ENCODE assay signal across 9 cellular contexts in the genomic region with DNA sequence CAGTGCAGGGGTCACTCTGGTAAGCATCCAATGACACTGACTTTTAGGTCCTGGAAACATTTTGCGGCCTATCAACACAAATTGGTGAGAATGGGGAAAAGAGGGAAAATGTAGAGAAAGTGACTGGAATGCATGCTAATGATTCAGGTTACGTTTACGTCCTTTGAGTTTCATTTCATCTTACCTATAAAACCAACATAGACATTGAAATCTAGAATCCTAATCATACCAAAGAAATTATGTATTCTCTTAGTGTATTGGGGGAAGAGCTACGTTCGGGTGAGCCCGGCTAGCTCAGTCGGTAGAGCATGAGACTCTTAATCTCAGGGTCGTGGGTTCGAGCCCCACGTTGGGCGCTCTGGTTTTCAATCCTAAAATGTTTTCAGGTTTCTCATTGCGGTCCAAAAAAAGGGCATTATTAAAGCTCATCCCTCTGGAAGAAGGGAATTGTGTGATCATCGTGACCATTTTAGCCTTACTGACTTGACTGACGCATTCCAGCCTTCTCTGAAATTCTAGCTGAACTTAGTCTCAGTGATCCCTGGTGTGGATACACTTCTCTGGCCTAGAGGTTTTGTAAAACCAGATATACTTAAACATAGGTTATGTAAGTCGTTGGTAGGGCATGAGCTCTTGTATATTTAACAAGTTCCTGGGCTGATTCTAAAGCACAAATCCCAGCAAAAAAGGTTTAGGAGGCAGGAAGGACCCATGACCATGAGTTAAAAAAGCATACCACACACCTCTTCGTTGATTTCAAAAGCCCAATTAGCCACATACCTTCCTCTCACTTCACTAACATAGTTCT. TPM values are rescaled to one million over a fixed set of nuclear protein-coding genes. Genes with fewer than 3 reads are reported as not detected.
A peak's percentile ranks its signal among the peaks of the same experiment; 100 is the strongest.
DNase-seq lines count a peak whose midpoint lies in the region; ATAC-seq, FAIRE-seq and TF ChIP-seq lines count a peak whose summit lies in the region.
"Had no signal": no experiment of that assay in that cellular context is flagged by ENCODE, and none has a peak within 500 bp of the region (broad histone marks: within the 10 kb centered on the region; RNA-seq: fewer than 3 reads in every experiment).

No MANE protein-coding gene starts in this region.

- 36 to 54% (median 43%) methylated on average over 16 of the region's 16 CpGs for WGBS in small intestine, 3 donors

- peaks cover 15% of the 10 kb centered on the region for H3K36me3 Mint-ChIP-seq in Calu3 (ENCODE audit: insufficient read depth, unreplicated experiment)

- H3K4me3 ChIP-seq in neural cell (ENCODE audit: low read length) (peak overlapping the region; percentile 70), small intestine (ENCODE audit: low read depth in 1 of 2, low read length in 2 of 2) (no peak overlapping the region)

- peak overlapping the region; percentile 97 for H3K27ac Mint-ChIP-seq in Calu3 (ENCODE audit: unreplicated experiment)

- no peak overlapping the region for H2AFZ ChIP-seq in neural cell (ENCODE audit: low read depth, low read length)

- DNase-seq in Calu3 (peak; percentile 81), HUDEP-2 (lab: John Stamatoyannopoulos, UW; ENCODE audit: unreplicated experiment in 76 of 76) (peak in 70 of 76 experiments; percentile 36 to 94 (median 79)), SHP77 treated with DMSO at 0.1 percent for 48 hours (lab: John Stamatoyannopoulos, UW) (peak; percentile 75), dedifferentiated amniotic fluid mesenchymal stem cell (ENCODE audit: extremely low spot score) (peak; percentile 94), small intestine (no peak)

- CTCF ChIA-PET in Calu3 (lab: Charles Lee): interaction anchor here (0.8 to 1.3 kb wide), 3 partner anchors 15 to 215 kb away, joined by 6 to 10 read pairs (median 6); no protein-coding TSS in a partner anchor

- no peak for FAIRE-seq in small intestine (lab: Jason Lieb, UNC)

- TF ChIP-seq CTCF in Calu3 (IDR thresholded peaks at IDR 0.05; ENCODE audit: unreplicated experiment) (no peak), neural cell (IDR thresholded peaks at IDR 0.05; ENCODE audit: poor library complexity, severe bottlenecking) (no peak)

- H3K4me1 Mint-ChIP-seq in Calu3 (ENCODE audit: low read depth, unreplicated experiment): peaks cover 30% of the 10 kb centered on the region

- H3K4me1 ChIP-seq in small intestine (ENCODE audit: control insufficient read depth in 2 of 2, insufficient read depth in 1 of 2, low read depth in 1 of 2, low read length in 1 of 2): peaks cover 2% of the 10 kb centered on the region in 2 donors

- ATAC-seq in HG03025 (IDR thresholded peaks at IDR 0.05; ENCODE audit: low FRiP score, unreplicated experiment): no peak
- ATAC-seq in HG03520 (IDR thresholded peaks at IDR 0.05; ENCODE audit: unreplicated experiment): no peak

- H3K4me2 ChIP-seq in neural cell (ENCODE audit: low read length): no peak overlapping the region

- no peaks in the 10 kb centered on the region for H4K20me1 ChIP-seq in neural cell (ENCODE audit: insufficient read depth)

- no peak for TF ChIP-seq EP300 in neural cell (conservative IDR thresholded peaks at IDR 0.05; ENCODE audit: poor library complexity, severe bottlenecking)

- H3K9me3 ChIP-seq in neural cell (ENCODE audit: low read length): no peaks in the 10 kb centered on the region
- no peaks in the 10 kb centered on the region for H3K9me3 ChIP-seq in small intestine (ENCODE audit: control insufficient read depth, low read depth)

- H3F3A ChIP-seq in neural cell (ENCODE audit: insufficient read depth, low read length, poor library complexity, severe bottlenecking): peaks cover 4% of the 10 kb centered on the region

- H3K27ac ChIP-seq in neural cell (ENCODE audit: low read length) (no peak overlapping the region), small intestine (ENCODE audit: low read depth in 1 of 2, low read length in 1 of 2) (no peak overlapping the region)
- H3K27ac ChIP-seq: VCaP had no signal

- H3K4me3 Mint-ChIP-seq in Calu3 (ENCODE audit: low read depth, unreplicated experiment): peak overlapping the region; percentile 45

- H3K36me3 ChIP-seq in neural cell (ENCODE audit: insufficient read depth, low read length): no peaks in the 10 kb centered on the region
- no peaks in the 10 kb centered on the region for H3K36me3 ChIP-seq in small intestine (ENCODE audit: control insufficient read depth in 2 of 2, insufficient read depth in 2 of 2, low read length in 2 of 2)

- H3K27me3 Mint-ChIP-seq in Calu3 (ENCODE audit: unreplicated experiment): no peaks in the 10 kb centered on the region

- H3K9me3 Mint-ChIP-seq in Calu3 (ENCODE audit: low read depth, unreplicated experiment): no peaks in the 10 kb centered on the region

- no peaks in the 10 kb centered on the region for H3K9me2 ChIP-seq in neural cell (ENCODE audit: insufficient read depth, low read length)

- no peak overlapping the region for H3K9ac ChIP-seq in neural cell (ENCODE audit: low read length)

- no peaks in the 10 kb centered on the region for H3K27me3 ChIP-seq in neural cell (ENCODE audit: insufficient read depth, low read depth, low read length)
- no peaks in the 10 kb centered on the region for H3K27me3 ChIP-seq in small intestine (ENCODE audit: control insufficient read depth in 2 of 2, insufficient read depth in 2 of 2, low read length in 2 of 2)

- TSS peak; percentile 99 for BruUV-seq in Calu3 (replicated peaks; lab: Mats Ljungman, UMichigan)

- H3K79me2 ChIP-seq in neural cell (replicated peaks; ENCODE audit: insufficient read depth, low read length): no peaks in the 10 kb centered on the region

- no peak for TF ChIP-seq RAD21 in neural cell (conservative IDR thresholded peaks at IDR 0.05)

- intact Hi-C loops in Calu3 (cut with micrococcal nuclease; ENCODE audit: unreplicated experiment): loop anchor here (5.0 kb wide), 1 partner anchor 214 kb away; no protein-coding TSS in a partner anchor

TF ChIP-seq in neural cell, 6 proteins besides CTCF, POLR2A, EP300 and RAD21:
- TF ChIP-seq SMC3 (conservative IDR thresholded peaks at IDR 0.05; ENCODE audit: poor library complexity) (no peak), POLR2AphosphoS5 (IDR thresholded peaks at IDR 0.05) (no peak), TAF1 (IDR thresholded peaks at IDR 0.05; ENCODE audit: low read depth) (no peak), EZH2 (IDR thresholded peaks at IDR 0.05; ENCODE audit: borderline replicate concordance, insufficient read depth, low read length, poor library complexity, severe bottlenecking) (no peak), REST (IDR thresholded peaks at IDR 0.05; ENCODE audit: borderline replicate concordance) (no peak), MXI1 (conservative IDR thresholded peaks at IDR 0.05; ENCODE audit: poor library complexity, severe bottlenecking) (no peak)

RNA-seq across cellular contexts. Expression of gene HMGN4, which starts 18.3 kb away (rescaled TPM):
- 49.7 and 60.0 TPM in 2 replicates for total RNA-seq in Calu3 (2022)
- polyA plus RNA-seq in neural cell: 125 and 138 TPM in 2 replicates
- polyA minus RNA-seq in neural cell: 92.0 and 99.3 TPM in 2 replicates
- 10 to 100 TPM; 47.0 to 62.7 (median 56.2) TPM for polyA plus RNA-seq in small intestine

RNA-seq across cellular contexts. Expression of gene ABT1, which starts 40.3 kb away (rescaled TPM):
- total RNA-seq in Calu3 (2022): 18.8 and 20.9 TPM in 2 replicates
- 22.4 and 26.1 TPM in 2 replicates for polyA plus RNA-seq in neural cell
- 16.4 and 21.2 TPM in 2 replicates for polyA minus RNA-seq in neural cell
- 10 to 100 TPM; 17.4 to 20.9 (median 18.1) TPM for polyA plus RNA-seq in small intestine

RNA-seq across cellular contexts. Expression of gene BTN1A1, which starts 56.4 kb away (rescaled TPM):
- not detected in 2 replicates for total RNA-seq in Calu3 (2022)
- polyA plus RNA-seq in neural cell (not detected in 2 replicates), small intestine (under 1 TPM in 1 of 3 donors, not detected in 2; 0.48 TPM)
- polyA minus RNA-seq in neural cell: not detected in 2 replicates
